In the genomic region with DNA sequence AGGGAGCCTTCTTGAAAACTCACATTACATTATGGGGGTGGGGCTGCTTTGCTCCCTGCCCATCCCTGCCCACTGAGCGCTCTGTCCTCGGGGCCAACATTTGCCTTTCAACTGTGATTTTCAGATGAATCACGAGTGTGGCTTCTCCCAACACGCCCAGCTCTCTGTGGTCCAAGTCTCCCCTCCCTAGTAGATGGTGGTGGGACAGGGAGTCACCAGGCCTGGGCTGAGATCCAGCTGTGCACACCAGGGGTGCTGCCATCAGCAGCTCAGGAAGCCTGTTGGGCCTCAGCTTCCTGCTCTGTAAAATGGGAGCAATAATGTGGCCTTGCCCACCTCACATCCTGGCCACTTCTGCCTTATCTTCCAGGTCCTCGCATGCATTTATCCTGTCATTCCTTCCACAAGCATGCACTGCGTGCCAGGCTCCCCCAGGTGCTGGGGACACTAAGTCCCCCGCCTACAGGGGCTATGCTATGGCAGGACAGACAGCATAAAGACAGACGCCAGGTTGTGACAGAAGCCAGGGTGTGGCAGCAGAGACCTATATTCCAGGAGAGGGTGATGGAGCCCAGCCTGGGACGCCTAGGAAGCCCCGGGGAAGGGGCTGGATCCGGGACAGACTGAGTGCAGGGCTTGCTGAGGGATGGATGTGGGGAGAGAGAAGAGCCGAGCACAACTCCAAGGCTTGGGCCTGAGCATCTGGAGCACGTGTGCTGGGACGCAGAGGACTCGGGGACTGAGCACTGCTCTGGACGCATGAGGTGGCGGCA, we compare ENCODE assay signal across 23 cellular contexts. TPM values are rescaled to one million over a fixed set of nuclear protein-coding genes. Genes with fewer than 3 reads are reported as not detected.
"Had no signal": no experiment of that assay in that cellular context is flagged by ENCODE, and none has a peak within 500 bp of the region (broad histone marks: within the 10 kb centered on the region; RNA-seq: fewer than 3 reads in every experiment).

No MANE protein-coding gene starts in this region.

- H3K27me3 Mint-ChIP-seq: activated CD4-positive, alpha-beta T cell treated with anti-CD3 and anti-CD28 coated beads, Interleukin-2, amount 10 ng/mL, durations not matched to agents 24 days and 14 days; activated naive CD4-positive, alpha-beta T cell treated with anti-CD3 and anti-CD28 coated beads, Interleukin-2, amount 50 U/mL, for 24 hours; naive thymus-derived CD4-positive, alpha-beta T cell had no signal

- ATAC-seq: activated CD8-positive, alpha-beta T cell treated with anti-CD3 and anti-CD28 coated beads, Interleukin-2, amount 10 ng/mL, durations not matched to agents 7 days and 5 days; heart left ventricle; left colon; naive thymus-derived CD4-positive, alpha-beta T cell had no signal

- H3K4me3 ChIP-seq: heart left ventricle, lung, skin epidermis, transverse colon, vagina had no signal

- H3K9me3 ChIP-seq: heart left ventricle, transverse colon, vagina had no signal

- H3K27ac Mint-ChIP-seq: activated CD4-positive, alpha-beta T cell treated with anti-CD3 and anti-CD28 coated beads, Interleukin-2, amount 10 ng/mL, durations not matched to agents 24 days and 14 days; activated CD8-positive, alpha-beta T cell treated with anti-CD3 and anti-CD28 coated beads, Interleukin-2, amount 10 ng/mL, durations not matched to agents 7 days and 5 days; activated naive CD4-positive, alpha-beta T cell treated with anti-CD3 and anti-CD28 coated beads, Interleukin-2, amount 50 U/mL, for 24 hours had no signal

- H3K4me3 Mint-ChIP-seq: activated CD4-positive, alpha-beta T cell treated with anti-CD3 and anti-CD28 coated beads, Interleukin-2, amount 10 ng/mL, durations not matched to agents 24 days and 14 days; activated CD8-positive, alpha-beta T cell treated with anti-CD3 and anti-CD28 coated beads, Interleukin-2, amount 10 ng/mL, durations not matched to agents 7 days and 5 days; activated naive CD4-positive, alpha-beta T cell treated with anti-CD3 and anti-CD28 coated beads, Interleukin-2, amount 50 U/mL, for 24 hours; naive thymus-derived CD4-positive, alpha-beta T cell had no signal

- H3K27ac ChIP-seq: heart left ventricle, skin epidermis, transverse colon, vagina had no signal

- H3K27me3 ChIP-seq: transverse colon, vagina had no signal

- H3K9me3 Mint-ChIP-seq: activated CD4-positive, alpha-beta T cell treated with anti-CD3 and anti-CD28 coated beads, Interleukin-2, amount 10 ng/mL, durations not matched to agents 24 days and 14 days; activated naive CD4-positive, alpha-beta T cell treated with anti-CD3 and anti-CD28 coated beads, Interleukin-2, amount 50 U/mL, for 24 hours; naive thymus-derived CD4-positive, alpha-beta T cell had no signal

- H3K36me3 ChIP-seq: heart left ventricle, transverse colon, vagina had no signal

- DNase-seq: activated CD4-positive, alpha-beta T cell treated with anti-CD3 and anti-CD28 coated beads, Interleukin-2, amount 10 ng/mL, durations not matched to agents 24 days and 14 days; activated CD4-positive, CD25-positive, alpha-beta regulatory T cell; activated CD8-positive, alpha-beta memory T cell treated with anti-CD3 and anti-CD28 coated beads, Interleukin-2, amount 50 U/mL, for 4 hours; activated CD8-positive, alpha-beta T cell treated with anti-CD3 and anti-CD28 coated beads, Interleukin-2, amount 10 ng/mL, durations not matched to agents 7 days and 5 days; activated effector memory CD4-positive, alpha-beta T cell treated with anti-CD3 and anti-CD28 coated beads, Interleukin-2, amount 50 U/mL, for 16 hours; activated T-cell treated with anti-CD3 and anti-CD28 coated beads, Interleukin-2, amount 50 U/mL, for 48 hours; amniotic stem cell; cortex of kidney; effector CD8-positive, alpha-beta T cell; foreskin melanocyte; heart left ventricle; left colon; naive thymus-derived CD4-positive, alpha-beta T cell; nucleus accumbens; stimulated activated CD4-positive, alpha-beta T cell treated with anti-CD3 and anti-CD28 coated beads, Interleukin-15, amount 100 ng/mL, for 24 hours; stimulated activated CD4-positive, alpha-beta T cell treated with anti-CD3 and anti-CD28 coated beads, Interleukin-4, amount 100 ng/mL, for 1 hour; stimulated activated naive CD4-positive, alpha-beta T cell treated with Interleukin-2 at 50 U/mL for 16 hours; transverse colon had no signal

RNA-seq across cellular contexts. Expression of gene NFAM1, which starts 30.5 kb away (rescaled TPM):
- polyA plus RNA-seq: fibroblast of lung had no signal
